ENCODE assay signal across 8 cellular contexts in genomic region chr9:111482656-111483418, GRCh38. TPM values are rescaled to one million over a fixed set of nuclear protein-coding genes. Genes with fewer than 3 reads are reported as not detected.
A peak's percentile ranks its signal among the peaks of the same experiment; 100 is the strongest.
DNase-seq lines count a peak whose midpoint lies in the region; ATAC-seq, FAIRE-seq and TF ChIP-seq lines count a peak whose summit lies in the region.

No MANE protein-coding gene starts in this region.

- TF ChIP-seq CTCF in WI38 (IDR thresholded peaks at IDR 0.05; ENCODE audit: low read depth, low read length), result no peak
- TF ChIP-seq CTCF in bronchial epithelial cell (IDR thresholded peaks at IDR 0.05; ENCODE audit: insufficient read depth, low read length, severe bottlenecking), result no peak
- no peak for TF ChIP-seq CTCF in spleen (IDR thresholded peaks at IDR 0.05 in 8 of 11, conservative IDR thresholded peaks at IDR 0.05 in 3 of 11)

- no peaks in the 10 kb centered on the region for H3K36me3 ChIP-seq in bronchial epithelial cell (ENCODE audit: control insufficient read depth, insufficient read depth, low read length)
- H3K36me3 ChIP-seq in spleen, result no peaks in the 10 kb centered on the region

- H3K4me3 ChIP-seq in WI38 (ENCODE audit: low read depth, low read length), result peak overlapping the region; percentile 87
- peak overlapping the region; percentile 92 for H3K4me3 ChIP-seq in bronchial epithelial cell (ENCODE audit: low read depth, low read length)
- peak overlapping the region; percentile 80 to 95 (median 90) for H3K4me3 ChIP-seq in spleen

- TF ChIP-seq POLR2A in spleen (IDR thresholded peaks at IDR 0.05), result peak in 1 of 3 donors; percentile 43

- intact Hi-C loops in spleen (cut with DNase I; ENCODE audit: low total_unique reads), result loop anchor here (10.0 kb wide), 1 partner anchor 152 kb away; the partner anchor contains the start of gene DNAJC25

- no peak for FAIRE-seq in bronchial epithelial cell (lab: Jason Lieb, UNC)

- H3K27ac ChIP-seq in spleen, result peak overlapping the region; percentile 95 to 99 (median 96)

- no peaks in the 10 kb centered on the region for H3K9me3 ChIP-seq in spleen

- WGBS in spleen, 5 donors, result 0 to 1% (median 0%) methylated on average over 42 to 74 of the region's 74 CpGs

- peak; percentile 63 for ATAC-seq in HG02798 (IDR thresholded peaks at IDR 0.05; ENCODE audit: poor library complexity, unreplicated experiment)

- DNase-seq in DMS53 (lab: John Stamatoyannopoulos, UW) (peak; percentile 78), DMS53 treated with DMSO at 0.1 percent for 48 hours (lab: John Stamatoyannopoulos, UW; ENCODE audit: unreplicated experiment) (no peak), NCI-H1930 (lab: John Stamatoyannopoulos, UW) (peak; percentile 34 to 55), bronchial epithelial cell (ENCODE audit: low read depth) (peak; percentile 18), inferior parietal cortex (ENCODE audit: extremely low spot score) (peak; percentile 70), spleen (peak; percentile 95)

- peaks cover 10 to 54% (median 23%) of the 10 kb centered on the region in 6 donors for H3K4me1 ChIP-seq in spleen

- H3K27me3 ChIP-seq in bronchial epithelial cell (ENCODE audit: control insufficient read depth, insufficient read depth, low read length), result no peaks in the 10 kb centered on the region
- no peaks in the 10 kb centered on the region for H3K27me3 ChIP-seq in spleen (replicated peaks in 1 of 7)

RNA-seq across cellular contexts. Expression of gene ECPAS, which starts 1.3 kb away (rescaled TPM):
- total RNA-seq in bronchial epithelial cell, result 102 and 132 TPM in 2 replicates
- 10 to 100 TPM; 53.2 to 71.2 (median 59.1) TPM for total RNA-seq in spleen
- polyA plus RNA-seq in spleen, result 10 to 100 TPM in 1 of 3 donors, 1 to 10 TPM in 2; 7.5 to 11.9 (median 8.6) TPM

RNA-seq across cellular contexts. Expression of gene ZNF483, which starts 42.1 kb away (rescaled TPM):
- total RNA-seq in bronchial epithelial cell (0.26 and 0.51 TPM in 2 replicates), spleen (10 to 100 TPM in 3 of 7 donors, 1 to 10 TPM in 4; 6.3 to 13.7 (median 9.0) TPM)
- under 1 TPM; 0.14 to 0.63 (median 0.42) TPM for polyA plus RNA-seq in spleen
